8 cellular contexts compared by ENCODE assay signal in the genomic region with DNA sequence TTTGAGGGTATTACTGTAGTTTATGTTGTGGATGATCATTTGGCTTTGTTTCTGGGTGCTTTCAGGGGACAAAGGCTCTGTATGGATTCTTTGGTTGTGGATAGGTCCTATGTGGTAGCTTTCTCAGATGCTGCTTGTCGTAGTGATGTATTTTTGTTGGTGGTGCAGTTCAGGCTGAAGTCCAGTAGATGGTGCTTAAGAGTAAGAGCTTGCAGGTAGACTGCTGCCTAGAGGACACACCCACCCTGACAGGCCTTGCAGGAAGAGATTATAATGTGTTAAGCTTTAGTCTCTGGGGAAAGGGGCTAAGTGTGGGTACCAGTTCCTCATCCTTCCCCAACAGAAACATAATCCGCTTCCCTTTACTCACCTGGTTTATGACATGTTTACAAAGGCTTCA.
DNase-seq lines count a peak whose midpoint lies in the region; ATAC-seq and TF ChIP-seq lines count a peak whose summit lies in the region.

No MANE protein-coding gene starts in this region.

- no peaks in the 10 kb centered on the region for H3K9me3 ChIP-seq in PC-9 (ENCODE audit: insufficient read depth, low read depth)

- ATAC-seq in GM21529 (IDR thresholded peaks at IDR 0.05; ENCODE audit: unreplicated experiment) (peak; percentile 92), HG02840 (IDR thresholded peaks at IDR 0.05; ENCODE audit: low FRiP score, unreplicated experiment) (no peak)

- H3F3A ChIP-seq in PC-9 (ENCODE audit: insufficient read depth, low read depth) = no peaks in the 10 kb centered on the region

- H3K27ac ChIP-seq in PC-9 = no peak overlapping the region

- H3K4me1 ChIP-seq in PC-9 (replicated peaks; ENCODE audit: insufficient read depth) = no peaks in the 10 kb centered on the region

- H3K36me3 ChIP-seq in PC-9 (ENCODE audit: low read depth) = no peaks in the 10 kb centered on the region

- H3K27me3 ChIP-seq in PC-9 (ENCODE audit: insufficient read depth, low read depth) = no peaks in the 10 kb centered on the region

- CTCF ChIA-PET in PC-9 (lab: Charles Lee) = interaction anchor here (0.5 to 1.1 kb wide), 2 partner anchors 524 to 1594 kb away, joined by 3 to 5 read pairs; no protein-coding TSS in a partner anchor

- no peak overlapping the region for H3K4me2 ChIP-seq in PC-9

- H3K4me3 ChIP-seq in PC-9 (no peak overlapping the region), foreskin fibroblast (ENCODE audit: low read depth in 1 of 2, low read length in 2 of 2) (no peak overlapping the region)

- no peak overlapping the region for H2AFZ ChIP-seq in PC-9

- TF ChIP-seq CTCF in PC-9 (conservative IDR thresholded peaks at IDR 0.05) = peak; percentile 65
- TF ChIP-seq CTCF in foreskin fibroblast (IDR thresholded peaks at IDR 0.05; ENCODE audit: low read depth, low read length) = no peak

- H3K9me2 ChIP-seq in PC-9 (ENCODE audit: insufficient read depth) = no peaks in the 10 kb centered on the region

- H4K20me1 ChIP-seq in PC-9 (ENCODE audit: insufficient read depth) = no peaks in the 10 kb centered on the region

- intact Hi-C loops in PC-9 (cut with micrococcal nuclease; ENCODE audit: unreplicated experiment) = no loop called here

- no TSS peak for BruUV-seq in PC-9 (replicated peaks; lab: Mats Ljungman, UMichigan)

- DNase-seq in NCI-H345 (lab: John Stamatoyannopoulos, UW) (peak; percentile 25), NCI-H345 treated with DMSO at 0.1 percent for 48 hours (lab: John Stamatoyannopoulos, UW; ENCODE audit: unreplicated experiment) (no peak), HS-27A (ENCODE audit: low read depth) (peak; percentile 8), PC-9 (peak in 1 of 2 experiments; percentile 4), foreskin fibroblast (peak; percentile 5 to 39), putamen (ENCODE audit: low spot score) (no peak)

- H3K79me2 ChIP-seq in PC-9 (ENCODE audit: low read depth) = no peaks in the 10 kb centered on the region

- POLR2A ChIA-PET in PC-9 (lab: Charles Lee; ENCODE audit: unreplicated experiment) = no interaction called here

Comparison
In these comparisons a context has a peak if more than half of its experiments do, and no peak if none do; other contexts are left out.
1. DNase-seq: peak in NCI-H345 (single experiment), HS-27A (single experiment) and foreskin fibroblast (2 of 2); none in NCI-H345 treated with DMSO at 0.1 percent for 48 hours (single experiment) and putamen (single experiment).